In the genomic region with DNA sequence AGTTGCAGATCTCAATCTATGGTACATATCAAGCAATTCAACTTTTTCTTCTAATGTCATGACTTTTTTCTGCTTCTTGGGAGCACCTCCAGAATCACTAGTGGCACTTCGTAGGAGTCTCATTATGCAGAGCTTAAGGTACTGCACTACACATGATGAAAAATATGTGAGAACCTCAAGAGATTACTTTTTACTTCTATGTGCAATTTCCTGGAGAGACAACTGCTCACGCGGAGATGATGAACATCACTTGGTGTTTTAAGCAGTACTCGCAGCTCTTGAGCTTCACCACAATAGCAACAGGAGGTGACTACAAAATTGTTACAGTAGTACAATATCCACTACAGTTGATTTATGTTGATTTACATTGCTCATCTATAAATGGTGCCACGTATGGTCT, we compare ENCODE assay signal across 1 cellular context.
TF ChIP-seq lines count a peak whose summit lies in the region.

No MANE protein-coding gene starts in this region.

TF ChIP-seq in HepG2, 621 proteins besides CTCF, POLR2A, EP300 and RAD21:
- TF ChIP-seq, protein P1, sequence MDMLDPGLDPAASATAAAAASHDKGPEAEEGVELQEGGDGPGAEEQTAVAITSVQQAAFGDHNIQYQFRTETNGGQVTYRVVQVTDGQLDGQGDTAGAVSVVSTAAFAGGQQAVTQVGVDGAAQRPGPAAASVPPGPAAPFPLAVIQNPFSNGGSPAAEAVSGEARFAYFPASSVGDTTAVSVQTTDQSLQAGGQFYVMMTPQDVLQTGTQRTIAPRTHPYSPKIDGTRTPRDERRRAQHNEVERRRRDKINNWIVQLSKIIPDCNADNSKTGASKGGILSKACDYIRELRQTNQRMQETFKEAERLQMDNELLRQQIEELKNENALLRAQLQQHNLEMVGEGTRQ (IDR thresholded peaks at IDR 0.05; ENCODE audit: low read depth, low read length), result no peak
- TF ChIP-seq, protein P1 (CRISPR knock-in tag; IDR thresholded peaks at IDR 0.05; ENCODE audit: borderline replicate concordance), result no peak
- TF ChIP-seq TFAP4 (IDR thresholded peaks at IDR 0.05; ENCODE audit: borderline replicate concordance, low read depth) (no peak), KDM4B (CRISPR knock-in tag; IDR thresholded peaks at IDR 0.05) (no peak), ZMYM2 (CRISPR knock-in tag; IDR thresholded peaks at IDR 0.05) (no peak), ZNF646 (CRISPR knock-in tag; IDR thresholded peaks at IDR 0.05) (no peak), ZSCAN12 (CRISPR knock-in tag; IDR thresholded peaks at IDR 0.05) (no peak), AGO2 (optimal IDR thresholded peaks at IDR 0.05; ENCODE audit: low read depth, low read length) (no peak), TOPORS (CRISPR knock-in tag; IDR thresholded peaks at IDR 0.05) (no peak), THAP11 (CRISPR knock-in tag; IDR thresholded peaks at IDR 0.05) (no peak), ZNF577 (CRISPR knock-in tag; IDR thresholded peaks at IDR 0.05; ENCODE audit: borderline replicate concordance, low read depth) (no peak), PCBP1 (IDR thresholded peaks at IDR 0.05; ENCODE audit: borderline replicate concordance, low read depth, low read length) (no peak), ZNF30 (CRISPR knock-in tag; IDR thresholded peaks at IDR 0.05) (no peak), ASH2L (IDR thresholded peaks at IDR 0.05; ENCODE audit: insufficient read length, low read depth, low read length) (no peak), ZIK1 (CRISPR knock-in tag; IDR thresholded peaks at IDR 0.05; ENCODE audit: borderline replicate concordance, low read depth) (no peak), CAMTA2 (CRISPR knock-in tag; IDR thresholded peaks at IDR 0.05; ENCODE audit: borderline replicate concordance) (no peak)
